Comparison of ENCODE assay signal across 19 cellular contexts in genomic region chr9:114250648-114251047, GRCh38.
DNase-seq lines count a peak whose midpoint lies in the region; ATAC-seq and TF ChIP-seq lines count a peak whose summit lies in the region.
"Had no signal": no experiment of that assay in that cellular context is flagged by ENCODE, and none has a peak within 500 bp of the region (broad histone marks: within the 10 kb centered on the region; RNA-seq: fewer than 3 reads in every experiment).

No MANE protein-coding gene starts in this region.

- H3K9ac ChIP-seq in muscle layer of colon (ENCODE audit: low read length): no peak overlapping the region

- intact Hi-C loops in thyroid gland (cut with DNase I): no loop called here

- WGBS in gastroesophageal sphincter (ENCODE audit: low coverage in 1 of 2), 2 donors: 0 to 65% methylated on average over 1 to 3 of the region's 3 CpGs
- 72 to 73% methylated on average over 3 of the region's 3 CpGs for WGBS in thyroid gland, 2 donors

- in situ Hi-C loops in KBM-7 (cut with MboI; ENCODE audit: low pct_unique_long_range_greater_than_20kb, low sequenced_read_pairs): no loop called here

- H3K36me3 ChIP-seq in gastroesophageal sphincter (no peaks in the 10 kb centered on the region), muscle layer of colon (ENCODE audit: insufficient read depth, low read length) (no peaks in the 10 kb centered on the region), thoracic aorta (peaks cover 8% of the 10 kb centered on the region), thyroid gland (no peaks in the 10 kb centered on the region)
- H3K36me3 ChIP-seq: ascending aorta had no signal

- no peak for TF ChIP-seq POLR2A in gastroesophageal sphincter (IDR thresholded peaks at IDR 0.05)
- no peak for TF ChIP-seq POLR2A in thyroid gland (IDR thresholded peaks at IDR 0.05)

- TF ChIP-seq EP300 in gastroesophageal sphincter (IDR thresholded peaks at IDR 0.05): no peak

- H3K4me1 ChIP-seq in gastroesophageal sphincter: peaks cover 0 to 22% (median 11%) of the 10 kb centered on the region in 3 donors
- H3K4me1 ChIP-seq in muscle layer of colon (ENCODE audit: insufficient read depth, low read length): peaks cover 36% of the 10 kb centered on the region
- H3K4me1 ChIP-seq in thoracic aorta (ENCODE audit: control insufficient read depth in 1 of 2, low read depth in 2 of 2): peaks cover 7 to 35% of the 10 kb centered on the region in 2 donors
- H3K4me1 ChIP-seq in thyroid gland: peaks cover 5 to 11% of the 10 kb centered on the region in 2 donors

- TF ChIP-seq CTCF in gastroesophageal sphincter (IDR thresholded peaks at IDR 0.05) (no peak), thoracic aorta (IDR thresholded peaks at IDR 0.05) (no peak), thyroid gland (IDR thresholded peaks at IDR 0.05) (no peak)

- DNase-seq in DMS 273 (lab: John Stamatoyannopoulos, UW; ENCODE audit: unreplicated experiment) (peak; percentile 33), DMS 273 treated with DMSO at 0.1 percent for 48 hours (lab: John Stamatoyannopoulos, UW) (no peak), thoracic aorta (ENCODE audit: low spot score) (no peak), KBM-7 (no peak), thyroid gland (no peak), AG20443 (ENCODE audit: low spot score) (no peak)
- DNase-seq: activated B cell treated with CpG ODN at 0.5 μM for 24 hours; activated CD4-positive, alpha-beta memory T cell treated with anti-CD3 and anti-CD28 coated beads for 36 hours; activated naive CD4-positive, alpha-beta T cell treated with anti-CD3 and anti-CD28 coated beads, Interleukin-2, amount 50 U/mL, for 16 hours; activated T-cell treated with anti-CD3 and anti-CD28 coated beads, Interleukin-2, amount 50 U/mL, for 48 hours; cortex of kidney; Karpas-422; kidney; NCI-H526; stimulated activated naive B cell treated with anti-CD40 and anti-IgM and Interleukin-4, amounts not matched to agents 10 μg/mL and 1 μg/mL and 100 μg/mL, for 72 hours had no signal

- H3K27me3 ChIP-seq in gastroesophageal sphincter (no peaks in the 10 kb centered on the region), muscle layer of colon (ENCODE audit: control insufficient read depth in 1 of 2, insufficient read depth in 2 of 2, low read length in 2 of 2) (no peaks in the 10 kb centered on the region), thoracic aorta (replicated peaks; ENCODE audit: insufficient read depth) (no peaks in the 10 kb centered on the region), thyroid gland (no peaks in the 10 kb centered on the region)
- H3K27me3 ChIP-seq: ascending aorta had no signal

- H3K4me3 ChIP-seq in gastroesophageal sphincter: no peak overlapping the region
- no peak overlapping the region for H3K4me3 ChIP-seq in muscle layer of colon (ENCODE audit: low read depth in 1 of 2, low read length in 2 of 2)
- peak overlapping the region; percentile 42 for H3K4me3 ChIP-seq in thoracic aorta
- no peak overlapping the region for H3K4me3 ChIP-seq in thyroid gland (replicated peaks in 1 of 3)

- H3K27ac ChIP-seq in gastroesophageal sphincter: peak overlapping the region in 3 of 4 donors; percentile 52 to 64 (median 62)
- peak overlapping the region; percentile 65 for H3K27ac ChIP-seq in muscle layer of colon (ENCODE audit: low read depth, low read length)
- H3K27ac ChIP-seq in thoracic aorta: no peak overlapping the region
- no peak overlapping the region for H3K27ac ChIP-seq in thyroid gland
- H3K27ac ChIP-seq: 22Rv1 had no signal

- H3K9me3 ChIP-seq in gastroesophageal sphincter: no peaks in the 10 kb centered on the region
- H3K9me3 ChIP-seq in muscle layer of colon (ENCODE audit: low read length): no peaks in the 10 kb centered on the region
- H3K9me3 ChIP-seq in thoracic aorta: no peaks in the 10 kb centered on the region
- no peaks in the 10 kb centered on the region for H3K9me3 ChIP-seq in thyroid gland
- H3K9me3 ChIP-seq: ascending aorta had no signal

- ATAC-seq in gastroesophageal sphincter (no peak), thoracic aorta (ENCODE audit: insufficient number of reproducible peaks, low FRiP score, low read depth) (no peak)
- ATAC-seq: stimulated activated naive B cell treated with anti-CD40 and anti-IgM and Interleukin-4, amounts not matched to agents 10 μg/mL and 1 μg/mL and 100 μg/mL, for 72 hours had no signal

Comparison
In these comparisons a context has a peak if more than half of its experiments do, and no peak if none do; other contexts are left out.
1. H3K27ac ChIP-seq: peak in gastroesophageal sphincter (3 of 4) and muscle layer of colon (single experiment); none in thoracic aorta (0 of 2) and thyroid gland (0 of 3).